Comparison of ENCODE assay signal across 19 cellular contexts in genomic region chr16:3050487-3050886, GRCh38. TPM values are rescaled to one million over a fixed set of nuclear protein-coding genes. Genes with fewer than 3 reads are reported as not detected.
"Had no signal": no experiment of that assay in that cellular context is flagged by ENCODE, and none has a peak within 500 bp of the region (broad histone marks: within the 10 kb centered on the region; RNA-seq: fewer than 3 reads in every experiment).

No MANE protein-coding gene starts in this region.

- H3K27ac Mint-ChIP-seq: activated CD4-positive, alpha-beta T cell treated with anti-CD3 and anti-CD28 coated beads for 36 hours; activated T-cell treated with anti-CD3 and anti-CD28 coated beads, Interleukin-2, amount 50 U/mL, for 72 hours; neural progenitor cell had no signal

- H3K4me2 ChIP-seq: neural progenitor cell had no signal

- DNase-seq: activated CD4-positive, alpha-beta T cell treated with anti-CD3 and anti-CD28 coated beads for 36 hours; activated naive CD4-positive, alpha-beta T cell treated with Interleukin-2 at 50 U/mL for 16 hours; activated T-cell treated with anti-CD3 and anti-CD28 coated beads, Interleukin-2, amount 50 U/mL, for 72 hours; amniotic stem cell; body of pancreas; effector memory CD4-positive, alpha-beta T cell; kidney; left ventricle myocardium superior; mesendoderm; retina; stimulated activated CD4-positive, alpha-beta T cell treated with anti-CD3 and anti-CD28 coated beads, Interleukin-4, amount 100 ng/mL, for 4 hours; stomach; uterus; WERI-Rb-1 had no signal

- H3K4me3 Mint-ChIP-seq: activated CD4-positive, alpha-beta T cell treated with anti-CD3 and anti-CD28 coated beads for 36 hours; activated T-cell treated with anti-CD3 and anti-CD28 coated beads, Interleukin-2, amount 50 U/mL, for 72 hours had no signal

- H3K9me3 ChIP-seq: body of pancreas, gastroesophageal sphincter, stomach, thoracic aorta, uterus had no signal

- H3K27ac ChIP-seq: body of pancreas, gastroesophageal sphincter, neural progenitor cell, parathyroid adenoma, thoracic aorta, uterus, WERI-Rb-1 had no signal

- H3K4me1 ChIP-seq: neural progenitor cell had no signal

- H3K36me3 ChIP-seq: gastroesophageal sphincter, neural progenitor cell, thoracic aorta, uterus, WERI-Rb-1 had no signal

- H3K4me3 ChIP-seq: body of pancreas, gastroesophageal sphincter, neural progenitor cell, thoracic aorta, uterus had no signal

- H3K9me3 Mint-ChIP-seq: activated T-cell treated with anti-CD3 and anti-CD28 coated beads, Interleukin-2, amount 50 U/mL, for 72 hours; neural progenitor cell had no signal

- H3K9ac ChIP-seq: neural progenitor cell, parathyroid adenoma had no signal

- ATAC-seq: activated CD4-positive, alpha-beta T cell treated with anti-CD3 and anti-CD28 coated beads for 36 hours; activated T-cell treated with anti-CD3 and anti-CD28 coated beads, Interleukin-2, amount 50 U/mL, for 72 hours; body of pancreas; gastroesophageal sphincter; left ventricle myocardium superior had no signal

RNA-seq across cellular contexts. Expression of gene BICDL2, which starts 13.7 kb away (rescaled TPM):
- total RNA-seq: left ventricle myocardium superior, skeletal muscle tissue had no signal
